Comparison of ENCODE assay signal across 8 cellular contexts in the genomic region with DNA sequence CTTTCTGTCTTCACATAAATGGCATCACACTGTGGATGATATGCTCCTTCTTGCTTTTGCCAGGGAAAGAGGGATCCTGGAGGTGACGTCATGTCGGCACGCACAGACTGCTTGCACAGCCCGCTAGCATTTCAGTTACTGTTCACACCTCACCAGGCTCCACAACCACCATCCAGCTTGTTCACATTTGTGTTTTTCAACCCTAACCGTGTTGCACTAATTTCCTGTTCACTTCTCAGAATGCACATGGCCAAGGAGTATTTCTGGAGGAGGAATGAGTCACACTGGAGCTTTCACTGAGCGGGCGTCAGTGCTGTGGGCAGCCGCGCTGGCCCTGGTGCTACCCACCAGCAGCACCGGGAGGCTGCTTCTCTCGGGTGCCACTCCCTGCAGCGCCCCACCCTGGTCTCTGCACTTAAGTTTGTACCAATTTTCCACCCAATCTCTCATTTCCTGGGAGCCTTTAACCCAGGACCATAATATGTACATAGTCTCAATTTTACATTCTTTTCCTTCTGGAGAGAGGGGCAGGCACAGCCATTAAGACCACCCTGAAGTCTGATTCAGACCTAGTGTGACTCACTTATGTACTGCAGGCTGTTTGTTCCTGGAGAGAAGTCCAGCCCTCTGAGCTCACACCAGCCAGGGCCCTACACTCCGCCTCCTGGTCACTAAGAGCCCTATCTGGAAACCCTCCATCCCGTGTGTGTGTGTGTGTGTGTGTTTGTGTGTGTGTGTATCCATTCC.
A peak's percentile ranks its signal among the peaks of the same experiment; 100 is the strongest.
DNase-seq lines count a peak whose midpoint lies in the region; ATAC-seq lines count a peak whose summit lies in the region.

No MANE protein-coding gene starts in this region.

- peaks cover 20 to 29% of the 10 kb centered on the region in 2 experiments for H3K4me1 ChIP-seq in trophoblast cell (ENCODE audit: control insufficient read depth in 1 of 2, insufficient read depth in 2 of 2, low read length in 2 of 2)

- no peak overlapping the region for H4K8ac ChIP-seq in trophoblast cell (ENCODE audit: low read depth, low read length)

- DNase-seq in AML-193 (lab: John Stamatoyannopoulos, UW) (peak; percentile 80 to 87), NOMO-1 (lab: John Stamatoyannopoulos, UW; ENCODE audit: unreplicated experiment in 2 of 2) (peak; percentile 31 to 47), activated T-cell treated with anti-CD3 and anti-CD28 coated beads for 48 hours (ENCODE audit: low read depth) (peak; percentile 67), fibroblast of peridontal ligament (ENCODE audit: extremely low read depth) (peak; percentile 80), trophoblast cell (peak; percentile 35 to 72), H7 (no peak), NCI-H187 treated with DMSO at 0.1 percent for 48 hours (lab: John Stamatoyannopoulos, UW) (no peak)

- H2BK12ac ChIP-seq in trophoblast cell (ENCODE audit: low read length), result no peak overlapping the region

- peak overlapping the region; percentile 46 for H4K91ac ChIP-seq in trophoblast cell (ENCODE audit: low read depth, low read length)

- H3K4ac ChIP-seq in trophoblast cell (ENCODE audit: low read depth, low read length), result no peak overlapping the region

- H2AFZ ChIP-seq in trophoblast cell (ENCODE audit: insufficient read depth, low read length, poor library complexity), result no peak overlapping the region

- WGBS in trophoblast cell (ENCODE audit: extremely low coverage, insufficient coverage, insufficient read length), result no CpG with 5 or more reads among the region's 14 CpGs

- H3K36me3 ChIP-seq in trophoblast cell (ENCODE audit: control insufficient read depth in 1 of 2, insufficient read depth in 2 of 2, low read length in 2 of 2), result peaks cover 4 to 5% of the 10 kb centered on the region in 2 experiments
- no peaks in the 10 kb centered on the region; the same call in 1 of the 2 replicates for H3K36me3 ChIP-seq in H7 (replicated peaks; ENCODE audit: control insufficient read depth, insufficient read depth, low read length)

- H3K79me1 ChIP-seq in trophoblast cell (ENCODE audit: low read length), result peaks cover 2% of the 10 kb centered on the region

- H3K9ac ChIP-seq in trophoblast cell (ENCODE audit: low read length), result no peak overlapping the region

- H3K18ac ChIP-seq in trophoblast cell (ENCODE audit: low read length), result no peak overlapping the region

- ATAC-seq in GM21723 (IDR thresholded peaks at IDR 0.05; ENCODE audit: unreplicated experiment), result peak; percentile 36

- no peak overlapping the region for H3K4me2 ChIP-seq in trophoblast cell (ENCODE audit: low read length)

- no peak overlapping the region for H3K14ac ChIP-seq in trophoblast cell (ENCODE audit: low read length)

- H3K27me3 ChIP-seq in trophoblast cell (ENCODE audit: insufficient read depth, low read length) (no peaks in the 10 kb centered on the region), H7 (ENCODE audit: control insufficient read depth, insufficient read depth, low read length) (no peaks in the 10 kb centered on the region)

- no peak overlapping the region for H4K12ac ChIP-seq in trophoblast cell (ENCODE audit: low read depth, low read length)

- peak overlapping the region; percentile 63 for H3K27ac ChIP-seq in trophoblast cell (ENCODE audit: low read depth, low read length)

- H3K4me3 ChIP-seq in trophoblast cell (ENCODE audit: low read depth, low read length), result no peak overlapping the region
- no peak overlapping the region for H3K4me3 ChIP-seq in H7 (ENCODE audit: insufficient read depth, low read depth, low read length)

- no peak overlapping the region for H2AK5ac ChIP-seq in trophoblast cell (ENCODE audit: low read length)

- no peaks in the 10 kb centered on the region for H3K9me3 ChIP-seq in trophoblast cell (ENCODE audit: insufficient read depth, low read depth, low read length)

- H3K79me2 ChIP-seq in trophoblast cell (ENCODE audit: control insufficient read depth, insufficient read depth, low read length, poor library complexity), result peaks cover 1% of the 10 kb centered on the region

- no peak overlapping the region for H2BK120ac ChIP-seq in trophoblast cell (ENCODE audit: insufficient read depth, low read length, poor library complexity)

- H3K23ac ChIP-seq in trophoblast cell (ENCODE audit: low read length), result no peak overlapping the region

- H2BK5ac ChIP-seq in trophoblast cell (ENCODE audit: low read depth, low read length, poor library complexity), result peak overlapping the region; percentile 5

Comparison
In these comparisons a context has a peak if more than half of its experiments do, and no peak if none do; other contexts are left out.
1. DNase-seq: peak in AML-193 (2 of 2), NOMO-1 (2 of 2), activated T-cell treated with anti-CD3 and anti-CD28 coated beads for 48 hours (single experiment), fibroblast of peridontal ligament (single experiment) and trophoblast cell (2 of 2); none in H7 (single experiment) and NCI-H187 treated with DMSO at 0.1 percent for 48 hours (single experiment).